ENCODE assay signal across 15 cellular contexts in the genomic region with DNA sequence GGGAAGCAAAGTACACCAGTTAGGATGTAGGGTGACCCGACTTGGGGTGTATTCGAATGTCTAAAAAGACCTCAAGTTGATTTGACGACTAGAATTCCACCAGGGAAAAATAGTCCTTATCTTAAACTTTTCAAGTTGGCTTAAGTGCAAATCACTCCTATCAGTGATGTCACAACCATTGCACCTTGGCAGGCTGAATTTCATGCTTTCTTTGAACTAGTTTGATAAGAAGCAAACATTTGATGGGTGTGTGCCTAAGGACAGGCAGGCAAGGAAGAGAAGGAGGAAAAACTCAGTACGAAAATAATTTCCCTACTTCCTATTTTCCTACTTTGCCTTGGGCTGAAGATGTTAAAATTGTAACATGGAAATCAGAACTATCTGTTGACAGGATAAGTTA.
DNase-seq lines count a peak whose midpoint lies in the region; ATAC-seq and TF ChIP-seq lines count a peak whose summit lies in the region.
"Had no signal": no experiment of that assay in that cellular context is flagged by ENCODE, and none has a peak within 500 bp of the region (broad histone marks: within the 10 kb centered on the region; RNA-seq: fewer than 3 reads in every experiment).

No MANE protein-coding gene starts in this region.

- no peak for TF ChIP-seq CTCF in type B pancreatic cell (conservative IDR thresholded peaks at IDR 0.05)

- peak overlapping the region; percentile 50 for H3K27ac Mint-ChIP-seq in type B pancreatic cell
- H3K27ac Mint-ChIP-seq: CD4-positive, alpha-beta memory T cell had no signal

- no peak overlapping the region for H3K27ac ChIP-seq in SJCRH30
- H3K27ac ChIP-seq: C4-2B had no signal

- ATAC-seq in left lobe of liver (peak; percentile 64), HG03342 (IDR thresholded peaks at IDR 0.05; ENCODE audit: unreplicated experiment) (no peak), HG02973 (IDR thresholded peaks at IDR 0.05; ENCODE audit: unreplicated experiment) (no peak), GM18519 (IDR thresholded peaks at IDR 0.05; ENCODE audit: low FRiP score, unreplicated experiment) (no peak)

- H3K36me3 Mint-ChIP-seq in type B pancreatic cell = no peaks in the 10 kb centered on the region
- H3K36me3 Mint-ChIP-seq: CD4-positive, alpha-beta memory T cell had no signal

- no peaks in the 10 kb centered on the region; the same call in 1 of the 2 replicates for H3K27me3 ChIP-seq in SJCRH30
- H3K27me3 ChIP-seq: BE2C had no signal

- no peaks in the 10 kb centered on the region for H3K4me1 ChIP-seq in SJCRH30
- H3K4me1 ChIP-seq: BE2C had no signal

- DNase-seq in astrocyte of the hippocampus (ENCODE audit: low read depth, low spot score) (peak; percentile 1), left lobe of liver (ENCODE audit: low spot score) (no peak), mucosa of gallbladder (ENCODE audit: low spot score) (peak; percentile 56), type B pancreatic cell (ENCODE audit: extremely low spot score, unreplicated experiment) (no peak), SJCRH30 (no peak)
- DNase-seq: BE2C; CD4-positive, alpha-beta memory T cell; DMS153; DMS79 treated with DMSO at 0.1 percent for 48 hours; EL had no signal

- peak overlapping the region; percentile 28 for H3K4me3 Mint-ChIP-seq in type B pancreatic cell
- H3K4me3 Mint-ChIP-seq: CD4-positive, alpha-beta memory T cell had no signal

- no peaks in the 10 kb centered on the region for H3K4me1 Mint-ChIP-seq in type B pancreatic cell (ENCODE audit: unreplicated experiment)
- H3K4me1 Mint-ChIP-seq: CD4-positive, alpha-beta memory T cell had no signal

- H3K27me3 Mint-ChIP-seq in type B pancreatic cell = no peaks in the 10 kb centered on the region
- H3K27me3 Mint-ChIP-seq: CD4-positive, alpha-beta memory T cell had no signal

- H3K9me3 Mint-ChIP-seq in type B pancreatic cell = no peaks in the 10 kb centered on the region

- H3K9me3 ChIP-seq in SJCRH30 (replicated peaks) = 0 out of 2 replicates have a peak, but pooled peaks cover 3% of the 10 kb centered on the region
- H3K9me3 ChIP-seq: BE2C, HAP-1 had no signal

- no peaks in the 10 kb centered on the region for H3K36me3 ChIP-seq in SJCRH30
- H3K36me3 ChIP-seq: BE2C, HAP-1 had no signal

- no peak overlapping the region for H3K4me3 ChIP-seq in SJCRH30
- H3K4me3 ChIP-seq: HAP-1 had no signal

Comparison
In these comparisons a context has a peak if more than half of its experiments do, and no peak if none do; other contexts are left out.
1. DNase-seq: peak in astrocyte of the hippocampus (single experiment) and mucosa of gallbladder (single experiment); none in left lobe of liver (single experiment), type B pancreatic cell (single experiment) and SJCRH30 (0 of 2).